Comparison of ENCODE assay signal across 1 cellular context in genomic region chr6:89008763-89009374, GRCh38.
A peak's percentile ranks its signal among the peaks of the same experiment; 100 is the strongest.
TF ChIP-seq lines count a peak whose summit lies in the region.

No MANE protein-coding gene starts in this region.

TF ChIP-seq in K562, 482 proteins besides CTCF, POLR2A, EP300 and RAD21 (continued from another document and continues in another):
- TF ChIP-seq, protein P1, sequence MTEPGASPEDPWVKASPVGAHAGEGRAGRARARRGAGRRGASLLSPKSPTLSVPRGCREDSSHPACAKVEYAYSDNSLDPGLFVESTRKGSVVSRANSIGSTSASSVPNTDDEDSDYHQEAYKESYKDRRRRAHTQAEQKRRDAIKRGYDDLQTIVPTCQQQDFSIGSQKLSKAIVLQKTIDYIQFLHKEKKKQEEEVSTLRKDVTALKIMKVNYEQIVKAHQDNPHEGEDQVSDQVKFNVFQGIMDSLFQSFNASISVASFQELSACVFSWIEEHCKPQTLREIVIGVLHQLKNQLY (CRISPR knock-in tag; conservative IDR thresholded peaks at IDR 0.05), result no peak
- TF ChIP-seq ZBTB2 (IDR thresholded peaks at IDR 0.05) (no peak), SRSF9 (IDR thresholded peaks at IDR 0.05; ENCODE audit: borderline replicate concordance, low read depth, low read length) (no peak), ZNF592 (IDR thresholded peaks at IDR 0.05) (peak; percentile 89), NR2F6 (CRISPR knock-in tag; IDR thresholded peaks at IDR 0.05) (0 out of 2 replicates have a peak, but pooled peaks have one; percentile 28), RBM25 (IDR thresholded peaks at IDR 0.05; ENCODE audit: low read depth, low read length, severe bottlenecking) (no peak), HNRNPH1 (optimal IDR thresholded peaks at IDR 0.05; ENCODE audit: low read depth, low read length) (no peak), FOXJ2 (tag; IDR thresholded peaks at IDR 0.05) (no peak), FOXP4 (CRISPR knock-in tag; IDR thresholded peaks at IDR 0.05; ENCODE audit: borderline replicate concordance) (no peak), BDP1 (IDR thresholded peaks at IDR 0.05; ENCODE audit: insufficient read depth, insufficient read length) (no peak), TEAD2 (tag; IDR thresholded peaks at IDR 0.05) (peak; percentile 82), ZKSCAN8 (CRISPR knock-in tag; IDR thresholded peaks at IDR 0.05) (peak; percentile 52; the same call in 1 of the 2 replicates), FOXA1 (IDR thresholded peaks at IDR 0.05; ENCODE audit: borderline replicate concordance) (no peak), HOXB6 (CRISPR knock-in tag; IDR thresholded peaks at IDR 0.05; ENCODE audit: borderline replicate concordance) (no peak), FOXK2 (conservative IDR thresholded peaks at IDR 0.05 in 1 of 2, IDR thresholded peaks at IDR 0.05 in 1 of 2; ENCODE audit: low read depth in 2 of 2) (no peak), NCOA1 (IDR thresholded peaks at IDR 0.05; ENCODE audit: low read depth) (no peak), SMARCC2 (IDR thresholded peaks at IDR 0.05; ENCODE audit: low read depth) (no peak), ZNF274 (IDR thresholded peaks at IDR 0.05; ENCODE audit: borderline replicate concordance, low read depth, low read length) (no peak), BRD4 (IDR thresholded peaks at IDR 0.05) (no peak), FOXA3 (CRISPR knock-in tag; conservative IDR thresholded peaks at IDR 0.05 in 1 of 2, IDR thresholded peaks at IDR 0.05 in 1 of 2) (no peak), ETV1 (tag; conservative IDR thresholded peaks at IDR 0.05; ENCODE audit: low read depth) (peak; percentile 64), RNF219 (CRISPR knock-in tag; IDR thresholded peaks at IDR 0.05) (no peak), ZNF785 (CRISPR knock-in tag; IDR thresholded peaks at IDR 0.05) (no peak), FOXP1 (CRISPR knock-in tag; IDR thresholded peaks at IDR 0.05) (no peak), ZBTB9 (CRISPR knock-in tag; IDR thresholded peaks at IDR 0.05) (peak; percentile 95), CHCHD3 (CRISPR knock-in tag; IDR thresholded peaks at IDR 0.05) (no peak), ZNF699 (CRISPR knock-in tag; IDR thresholded peaks at IDR 0.05; ENCODE audit: insufficient replicate concordance) (no peak), ZNF431 (CRISPR knock-in tag; IDR thresholded peaks at IDR 0.05) (no peak), RFX5 (IDR thresholded peaks at IDR 0.05; ENCODE audit: low read depth, low read length) (no peak), ZNF707 (CRISPR knock-in tag; conservative IDR thresholded peaks at IDR 0.05) (no peak), RFX1 (IDR thresholded peaks at IDR 0.05) (no peak), RBM17 (IDR thresholded peaks at IDR 0.05; ENCODE audit: borderline replicate concordance, low read depth, low read length) (no peak), DIDO1 (tag; IDR thresholded peaks at IDR 0.05; ENCODE audit: low read depth) (peak; percentile 81; the same call in 1 of the 2 replicates), MEF2D (tag; conservative IDR thresholded peaks at IDR 0.05; ENCODE audit: low read depth) (peak; percentile 87), MAZ (CRISPR knock-in tag; conservative IDR thresholded peaks at IDR 0.05 in 1 of 2, IDR thresholded peaks at IDR 0.05 in 1 of 2) (peak in 1 of 2 experiments; percentile 76; a peak in 2 of 4 replicates), BCOR (IDR thresholded peaks at IDR 0.05) (no peak), CCNT2 (IDR thresholded peaks at IDR 0.05; ENCODE audit: borderline replicate concordance, extremely low read depth, insufficient read length, low read depth, low read length) (no peak), SMARCE1 (IDR thresholded peaks at IDR 0.05) (no peak), MCM7 (IDR thresholded peaks at IDR 0.05) (no peak), ZNF507 (tag; conservative IDR thresholded peaks at IDR 0.05) (0 out of 2 replicates have a peak, but pooled peaks have one; percentile 36), EWSR1 (IDR thresholded peaks at IDR 0.05; ENCODE audit: borderline replicate concordance, low read depth, partially characterized antibody) (no peak)
- TF ChIP-seq, protein P2, sequence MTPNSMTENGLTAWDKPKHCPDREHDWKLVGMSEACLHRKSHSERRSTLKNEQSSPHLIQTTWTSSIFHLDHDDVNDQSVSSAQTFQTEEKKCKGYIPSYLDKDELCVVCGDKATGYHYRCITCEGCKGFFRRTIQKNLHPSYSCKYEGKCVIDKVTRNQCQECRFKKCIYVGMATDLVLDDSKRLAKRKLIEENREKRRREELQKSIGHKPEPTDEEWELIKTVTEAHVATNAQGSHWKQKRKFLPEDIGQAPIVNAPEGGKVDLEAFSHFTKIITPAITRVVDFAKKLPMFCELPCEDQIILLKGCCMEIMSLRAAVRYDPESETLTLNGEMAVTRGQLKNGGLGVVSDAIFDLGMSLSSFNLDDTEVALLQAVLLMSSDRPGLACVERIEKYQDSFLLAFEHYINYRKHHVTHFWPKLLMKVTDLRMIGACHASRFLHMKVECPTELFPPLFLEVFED (CRISPR knock-in tag; conservative IDR thresholded peaks at IDR 0.05), result peak; percentile 31; the same call in 1 of the 2 replicates
- TF ChIP-seq, protein P3, sequence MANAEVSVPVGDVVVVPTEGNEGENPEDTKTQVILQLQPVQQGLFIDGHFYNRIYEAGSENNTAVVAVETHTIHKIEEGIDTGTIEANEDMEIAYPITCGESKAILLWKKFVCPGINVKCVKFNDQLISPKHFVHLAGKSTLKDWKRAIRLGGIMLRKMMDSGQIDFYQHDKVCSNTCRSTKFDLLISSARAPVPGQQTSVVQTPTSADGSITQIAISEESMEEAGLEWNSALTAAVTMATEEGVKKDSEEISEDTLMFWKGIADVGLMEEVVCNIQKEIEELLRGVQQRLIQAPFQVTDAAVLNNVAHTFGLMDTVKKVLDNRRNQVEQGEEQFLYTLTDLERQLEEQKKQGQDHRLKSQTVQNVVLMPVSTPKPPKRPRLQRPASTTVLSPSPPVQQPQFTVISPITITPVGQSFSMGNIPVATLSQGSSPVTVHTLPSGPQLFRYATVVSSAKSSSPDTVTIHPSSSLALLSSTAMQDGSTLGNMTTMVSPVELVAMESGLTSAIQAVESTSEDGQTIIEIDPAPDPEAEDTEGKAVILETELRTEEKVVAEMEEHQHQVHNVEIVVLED (CRISPR knock-in tag; IDR thresholded peaks at IDR 0.05), result peak; percentile 37; the same call in 1 of the 2 replicates
- TF ChIP-seq, protein P4, sequence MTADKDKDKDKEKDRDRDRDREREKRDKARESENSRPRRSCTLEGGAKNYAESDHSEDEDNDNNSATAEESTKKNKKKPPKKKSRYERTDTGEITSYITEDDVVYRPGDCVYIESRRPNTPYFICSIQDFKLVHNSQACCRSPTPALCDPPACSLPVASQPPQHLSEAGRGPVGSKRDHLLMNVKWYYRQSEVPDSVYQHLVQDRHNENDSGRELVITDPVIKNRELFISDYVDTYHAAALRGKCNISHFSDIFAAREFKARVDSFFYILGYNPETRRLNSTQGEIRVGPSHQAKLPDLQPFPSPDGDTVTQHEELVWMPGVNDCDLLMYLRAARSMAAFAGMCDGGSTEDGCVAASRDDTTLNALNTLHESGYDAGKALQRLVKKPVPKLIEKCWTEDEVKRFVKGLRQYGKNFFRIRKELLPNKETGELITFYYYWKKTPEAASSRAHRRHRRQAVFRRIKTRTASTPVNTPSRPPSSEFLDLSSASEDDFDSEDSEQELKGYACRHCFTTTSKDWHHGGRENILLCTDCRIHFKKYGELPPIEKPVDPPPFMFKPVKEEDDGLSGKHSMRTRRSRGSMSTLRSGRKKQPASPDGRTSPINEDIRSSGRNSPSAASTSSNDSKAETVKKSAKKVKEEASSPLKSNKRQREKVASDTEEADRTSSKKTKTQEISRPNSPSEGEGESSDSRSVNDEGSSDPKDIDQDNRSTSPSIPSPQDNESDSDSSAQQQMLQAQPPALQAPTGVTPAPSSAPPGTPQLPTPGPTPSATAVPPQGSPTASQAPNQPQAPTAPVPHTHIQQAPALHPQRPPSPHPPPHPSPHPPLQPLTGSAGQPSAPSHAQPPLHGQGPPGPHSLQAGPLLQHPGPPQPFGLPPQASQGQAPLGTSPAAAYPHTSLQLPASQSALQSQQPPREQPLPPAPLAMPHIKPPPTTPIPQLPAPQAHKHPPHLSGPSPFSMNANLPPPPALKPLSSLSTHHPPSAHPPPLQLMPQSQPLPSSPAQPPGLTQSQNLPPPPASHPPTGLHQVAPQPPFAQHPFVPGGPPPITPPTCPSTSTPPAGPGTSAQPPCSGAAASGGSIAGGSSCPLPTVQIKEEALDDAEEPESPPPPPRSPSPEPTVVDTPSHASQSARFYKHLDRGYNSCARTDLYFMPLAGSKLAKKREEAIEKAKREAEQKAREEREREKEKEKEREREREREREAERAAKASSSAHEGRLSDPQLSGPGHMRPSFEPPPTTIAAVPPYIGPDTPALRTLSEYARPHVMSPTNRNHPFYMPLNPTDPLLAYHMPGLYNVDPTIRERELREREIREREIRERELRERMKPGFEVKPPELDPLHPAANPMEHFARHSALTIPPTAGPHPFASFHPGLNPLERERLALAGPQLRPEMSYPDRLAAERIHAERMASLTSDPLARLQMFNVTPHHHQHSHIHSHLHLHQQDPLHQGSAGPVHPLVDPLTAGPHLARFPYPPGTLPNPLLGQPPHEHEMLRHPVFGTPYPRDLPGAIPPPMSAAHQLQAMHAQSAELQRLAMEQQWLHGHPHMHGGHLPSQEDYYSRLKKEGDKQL (CRISPR knock-in tag; IDR thresholded peaks at IDR 0.05; ENCODE audit: borderline replicate concordance), result no peak
